Comparison of ENCODE assay signal across 26 cellular contexts in the genomic region with DNA sequence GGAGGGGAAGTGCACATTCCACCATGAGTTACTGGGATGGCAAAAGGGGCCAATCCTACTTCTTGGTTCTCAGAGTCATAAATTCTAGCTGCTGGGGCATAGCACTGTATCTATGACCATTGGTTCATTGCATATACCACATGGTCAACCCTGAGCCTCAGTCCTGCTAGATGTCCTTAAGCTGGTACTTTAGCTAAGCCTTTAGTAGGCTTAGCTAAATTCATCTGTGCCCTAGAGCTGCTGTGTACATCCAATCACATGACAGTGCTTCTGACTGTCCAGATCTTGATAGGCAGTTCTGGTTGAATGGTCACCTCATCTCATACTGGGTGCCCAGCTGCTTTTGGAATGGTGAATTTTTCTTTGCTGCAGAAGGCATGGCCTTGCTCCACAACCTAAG.
"Had no signal": no experiment of that assay in that cellular context is flagged by ENCODE, and none has a peak within 500 bp of the region (broad histone marks: within the 10 kb centered on the region; RNA-seq: fewer than 3 reads in every experiment).

No MANE protein-coding gene starts in this region.

- H3K4me1 Mint-ChIP-seq: central memory CD8-positive, alpha-beta T cell had no signal

- H3K27me3 Mint-ChIP-seq: activated naive CD8-positive, alpha-beta T cell had no signal

- ATAC-seq: activated T-cell treated with anti-CD3 and anti-CD28 coated beads, Interleukin-2, amount 50 U/mL, for 4 hours; effector memory CD8-positive, alpha-beta T cell; esophagus mucosa; left lung; pancreas had no signal

- H3K9me3 ChIP-seq: adrenal gland, ascending aorta, left lung, neutrophil, pancreas, right lobe of liver, vagina had no signal

- H3K9me3 Mint-ChIP-seq: activated T-cell treated with anti-CD3 and anti-CD28 coated beads, Interleukin-2, amount 50 U/mL, for 4 hours; activated T-helper 2 cell treated with anti-CD3 and anti-CD28 coated beads, Interferon-gamma antibody, Interleukin-2, Interleukin-4, amounts not matched to agents 10 μg/mL and 5 μg/mL and 100 μg/mL, durations not matched to agents 14 hours and 24 hours and 36 hours; central memory CD8-positive, alpha-beta T cell; effector memory CD8-positive, alpha-beta T cell; mesothelial cell of epicardium; natural killer cell treated with Interleukin-12 subunit alpha and Interleukin-12 subunit beta and Interleukin-15 and Interleukin-18, amount 100 ng/mL, for 72 hours; WTC11 had no signal

- DNase-seq: activated CD8-positive, alpha-beta memory T cell treated with anti-CD3 and anti-CD28 coated beads, Interleukin-2, amount 50 U/mL, for 48 hours; activated naive CD4-positive, alpha-beta T cell; activated T-cell treated with anti-CD3 and anti-CD28 coated beads, Interleukin-2, amount 50 U/mL, for 4 hours; adrenal gland; dorsolateral prefrontal cortex; effector memory CD8-positive, alpha-beta T cell; foreskin melanocyte; kidney; left lung; mammary epithelial cell; pancreas; right lobe of liver; stimulated activated CD4-positive, alpha-beta T cell treated with anti-CD3 and anti-CD28 coated beads, Interleukin-1b, Interleukin-23, amount 100 ng/mL, for 48 hours; T-helper 9 cell; trophoblast cell had no signal

- H3K27me3 ChIP-seq: adrenal gland, ascending aorta, dorsolateral prefrontal cortex, left lung, neutrophil, pancreas, right lobe of liver, vagina had no signal

- H3K27ac ChIP-seq: adrenal gland, ascending aorta, left lung, neutrophil, pancreas, right lobe of liver, skin epidermis, vagina had no signal

- H3K4me3 ChIP-seq: adrenal gland, ascending aorta, dorsolateral prefrontal cortex, left lung, pancreas, right lobe of liver, skin epidermis, vagina had no signal

- H3K27ac Mint-ChIP-seq: activated naive CD8-positive, alpha-beta T cell; activated T-helper 2 cell treated with anti-CD3 and anti-CD28 coated beads, Interferon-gamma antibody, Interleukin-2, Interleukin-4, amounts not matched to agents 10 μg/mL and 5 μg/mL and 100 μg/mL, durations not matched to agents 14 hours and 24 hours and 36 hours; effector memory CD8-positive, alpha-beta T cell; mesothelial cell of epicardium; natural killer cell treated with Interleukin-12 subunit alpha and Interleukin-12 subunit beta and Interleukin-15 and Interleukin-18, amount 100 ng/mL, for 72 hours; WTC11 had no signal

- H3K4me3 Mint-ChIP-seq: activated naive CD8-positive, alpha-beta T cell; activated T-cell treated with anti-CD3 and anti-CD28 coated beads, Interleukin-2, amount 50 U/mL, for 4 hours; central memory CD8-positive, alpha-beta T cell; effector memory CD8-positive, alpha-beta T cell; mesothelial cell of epicardium; natural killer cell treated with Interleukin-12 subunit alpha and Interleukin-12 subunit beta and Interleukin-15 and Interleukin-18, amount 100 ng/mL, for 72 hours; WTC11 had no signal
